In the genomic region with DNA sequence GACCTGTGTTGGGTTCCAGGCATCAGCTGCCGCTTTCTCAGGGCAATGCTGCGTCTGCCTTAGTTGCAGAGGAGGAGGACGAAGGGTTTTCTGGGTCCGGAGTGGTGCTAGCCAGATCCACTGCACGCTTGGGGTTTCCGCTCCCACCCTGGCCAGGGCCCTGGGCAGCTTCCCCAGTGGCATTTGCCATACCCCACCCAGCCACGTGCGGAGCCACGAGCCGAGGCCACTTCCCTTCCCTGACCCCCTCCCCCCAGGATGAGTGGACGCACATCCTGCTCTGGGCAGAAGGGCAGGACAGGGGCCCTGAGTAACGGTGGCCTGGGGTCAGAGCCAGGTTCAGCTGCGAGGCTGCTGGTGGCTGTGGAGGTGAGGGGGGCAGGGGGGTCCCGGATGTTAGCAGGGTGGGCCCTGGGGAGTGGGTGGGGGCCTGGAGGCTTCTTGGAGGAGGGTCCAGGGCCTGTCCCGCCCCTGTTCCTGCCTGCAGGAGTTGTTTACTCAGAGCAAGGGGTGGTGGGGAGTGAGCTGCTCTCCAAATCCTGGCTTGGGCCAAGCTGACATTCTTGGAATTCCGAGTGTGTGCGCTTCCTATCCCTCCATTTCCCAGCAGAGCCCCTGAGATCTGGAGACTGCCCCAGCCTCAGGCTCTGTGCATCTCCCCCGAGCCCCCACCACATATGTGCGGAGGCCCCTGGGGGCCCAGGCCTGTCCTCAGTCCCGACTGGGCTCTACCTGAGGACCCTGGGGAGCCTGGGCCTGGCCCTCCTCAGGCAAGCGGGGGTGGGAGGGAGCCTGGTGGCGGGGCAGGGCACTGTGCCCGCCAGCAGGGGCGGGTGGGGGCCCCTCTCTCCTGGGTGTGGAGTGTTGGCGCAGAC, we compare ENCODE assay signal across 8 cellular contexts. TPM values are rescaled to one million over a fixed set of nuclear protein-coding genes. Genes with fewer than 3 reads are reported as not detected.
DNase-seq lines count a peak whose midpoint lies in the region; ATAC-seq lines count a peak whose summit lies in the region.

No MANE protein-coding gene starts in this region.

- peaks cover 5 to 8% of the 10 kb centered on the region in 2 donors for H3K27me3 Mint-ChIP-seq in CD8-positive, alpha-beta memory T cell

- no peaks in the 10 kb centered on the region for H3K36me3 ChIP-seq in CD8-positive, alpha-beta memory T cell (ENCODE audit: insufficient read depth, low read length)
- peaks cover 20% of the 10 kb centered on the region for H3K36me3 ChIP-seq in KOPT-K1 (ENCODE audit: insufficient read depth, low read length)

- POLR2A ChIA-PET in CD8-positive, alpha-beta memory T cell (lab: Charles Lee), result interaction anchor here (0.6 to 1.7 kb wide), 3 partner anchors 25 to 125 kb away, joined by 7 to 16 read pairs (median 8); a partner anchor contains a TSS

- H3K27ac Mint-ChIP-seq in CD8-positive, alpha-beta memory T cell, result peak overlapping the region in 2 of 8 donors; percentile 47 to 81

- no peak for DNase-seq in CD8-positive, alpha-beta memory T cell
- DNase-seq in astrocyte of the hippocampus (ENCODE audit: low read depth, low spot score) (peak; percentile 95), iPS DF 19.7 (ENCODE audit: low read depth, low spot score) (peak; percentile 95), sciatic nerve (ENCODE audit: low spot score) (peak; percentile 96), NCI-H187 (lab: John Stamatoyannopoulos, UW) (no peak)

- no peaks in the 10 kb centered on the region for H3K9me3 Mint-ChIP-seq in CD8-positive, alpha-beta memory T cell

- peaks cover 8% of the 10 kb centered on the region for H3K27me3 ChIP-seq in CD8-positive, alpha-beta memory T cell (ENCODE audit: insufficient read depth, low read length, poor library complexity, severe bottlenecking)

- H3K4me1 Mint-ChIP-seq in CD8-positive, alpha-beta memory T cell, result peaks cover 15 to 37% (median 19%) of the 10 kb centered on the region in 3 donors

- H3K4me1 ChIP-seq in CD8-positive, alpha-beta memory T cell (ENCODE audit: insufficient read depth, low read length), result peaks cover 36% of the 10 kb centered on the region

- CTCF ChIA-PET in CD8-positive, alpha-beta memory T cell (lab: Charles Lee), result interaction anchor here (1.9 to 5.4 kb wide), 3 partner anchors 11 to 209 kb away, joined by 6 to 48 read pairs (median 7); a partner anchor contains a TSS

- H3K36me3 Mint-ChIP-seq in CD8-positive, alpha-beta memory T cell, result peaks cover 0 to 20% (median 0%) of the 10 kb centered on the region in 3 donors

- intact Hi-C loops in sciatic nerve (cut with DNase I), result no loop called here

- no peaks in the 10 kb centered on the region for H3K9me3 ChIP-seq in CD8-positive, alpha-beta memory T cell (ENCODE audit: low read length)
- no peaks in the 10 kb centered on the region for H3K9me3 ChIP-seq in KOPT-K1 (ENCODE audit: insufficient read depth, low read length, poor library complexity, severe bottlenecking)

- no peak overlapping the region for H3K4me3 ChIP-seq in CD8-positive, alpha-beta memory T cell (ENCODE audit: low read length)

- peak overlapping the region; percentile 74 for H3K27ac ChIP-seq in CD8-positive, alpha-beta memory T cell (ENCODE audit: low read depth, low read length)
- H3K27ac ChIP-seq in KOPT-K1 (ENCODE audit: low read depth, low read length, poor library complexity, severe bottlenecking), result peak overlapping the region; percentile 93

- peak overlapping the region; percentile 66 to 91 (median 71) for H3K4me3 Mint-ChIP-seq in CD8-positive, alpha-beta memory T cell

- peak; percentile 76 for ATAC-seq in sciatic nerve
- no peak for ATAC-seq in HG03196 (IDR thresholded peaks at IDR 0.05; ENCODE audit: unreplicated experiment)
- no peak for ATAC-seq in HG02973 (IDR thresholded peaks at IDR 0.05; ENCODE audit: unreplicated experiment)

RNA-seq across cellular contexts. Expression of a gene that starts 1.4 kb away (rescaled TPM):
- 1 to 10 TPM; 8.8 to 9.4 TPM for total RNA-seq in CD8-positive, alpha-beta memory T cell
- 4.4 TPM for polyA plus RNA-seq in CD8-positive, alpha-beta memory T cell
- total RNA-seq in sciatic nerve, result 118 TPM

RNA-seq across cellular contexts. Expression of a gene that starts 1.7 kb away (rescaled TPM):
- total RNA-seq in CD8-positive, alpha-beta memory T cell, result 100 to 1,000 TPM; 178 to 182 TPM
- polyA plus RNA-seq in CD8-positive, alpha-beta memory T cell, result 114 TPM
- 85.2 TPM for total RNA-seq in sciatic nerve

RNA-seq across cellular contexts. Expression of a gene that starts 11.3 kb away (rescaled TPM):
- total RNA-seq in CD8-positive, alpha-beta memory T cell, result 10 to 100 TPM; 61.2 to 65.5 TPM
- 19.6 TPM for polyA plus RNA-seq in CD8-positive, alpha-beta memory T cell
- total RNA-seq in sciatic nerve, result 263 TPM

RNA-seq across cellular contexts. Expression of a gene that starts 16.3 kb away (rescaled TPM):
- total RNA-seq in CD8-positive, alpha-beta memory T cell, result 1 to 10 TPM; 2.4 to 3.6 TPM
- polyA plus RNA-seq in CD8-positive, alpha-beta memory T cell, result not detected
- total RNA-seq in sciatic nerve, result 8.7 TPM

RNA-seq across cellular contexts. Expression of a gene that starts 25.3 kb away (rescaled TPM):
- 10 to 100 TPM; 49.8 to 53.0 TPM for total RNA-seq in CD8-positive, alpha-beta memory T cell
- 41.5 TPM for polyA plus RNA-seq in CD8-positive, alpha-beta memory T cell
- total RNA-seq in sciatic nerve, result 174 TPM

Comparison
In these comparisons a context has a peak if more than half of its experiments do, and no peak if none do; other contexts are left out.
1. DNase-seq: peak in astrocyte of the hippocampus (single experiment), iPS DF 19.7 (single experiment) and sciatic nerve (single experiment); none in CD8-positive, alpha-beta memory T cell (0 of 5) and NCI-H187 (0 of 2).
2. RNA of a gene that starts 1.4 kb away (total RNA-seq): 118 TPM in sciatic nerve (single experiment); 8.8 to 9.4 TPM in CD8-positive, alpha-beta memory T cell; every median in the first group is over 10 times any median in the second.